17 cellular contexts compared by ENCODE assay signal in genomic region chr2:200679157-200679934, GRCh38.
"Had no signal": no experiment of that assay in that cellular context is flagged by ENCODE, and none has a peak within 500 bp of the region (broad histone marks: within the 10 kb centered on the region; RNA-seq: fewer than 3 reads in every experiment).

No MANE protein-coding gene starts in this region.

- ATAC-seq: activated CD8-positive, alpha-beta T cell treated with anti-CD3 and anti-CD28 coated beads, Interleukin-2, amount 10 ng/mL, durations not matched to agents 7 days and 5 days; natural killer cell treated with Interleukin-12 subunit alpha and Interleukin-12 subunit beta and Interleukin-15 and Interleukin-18, amount 100 ng/mL, for 72 hours; psoas muscle had no signal

- H3K27ac ChIP-seq: psoas muscle, sigmoid colon, WERI-Rb-1 had no signal

- H3K4me3 ChIP-seq: psoas muscle, sigmoid colon, testis had no signal

- DNase-seq: activated CD4-positive, alpha-beta T cell treated with anti-CD3 and anti-CD28 coated beads for 4 hours; activated CD8-positive, alpha-beta T cell treated with anti-CD3 and anti-CD28 coated beads, Interleukin-2, amount 10 ng/mL, durations not matched to agents 7 days and 5 days; activated naive CD4-positive, alpha-beta T cell treated with anti-CD3 and anti-CD28 coated beads, Interleukin-2, amount 10 ng/mL, durations not matched to agents 7 days and 5 days; cerebellar nuclear complex; dermis blood vessel endothelial cell; endodermal cell; erythroblast; hypothalamus; occipital lobe; psoas muscle; sigmoid colon; stimulated activated CD4-positive, alpha-beta T cell treated with anti-CD3 and anti-CD28 coated beads, Interleukin-12 subunit alpha, Interleukin-12 subunit beta, amount 100 ng/mL, for 4 hours; stimulated activated naive CD4-positive, alpha-beta T cell; T-helper 1 cell; testis; WERI-Rb-1 had no signal

- H3K4me1 ChIP-seq: psoas muscle, sigmoid colon had no signal

- H3K27me3 ChIP-seq: sigmoid colon, testis had no signal

- H3K9me3 ChIP-seq: psoas muscle, sigmoid colon, testis had no signal

- H3K36me3 ChIP-seq: sigmoid colon, WERI-Rb-1 had no signal
